In the genomic region with DNA sequence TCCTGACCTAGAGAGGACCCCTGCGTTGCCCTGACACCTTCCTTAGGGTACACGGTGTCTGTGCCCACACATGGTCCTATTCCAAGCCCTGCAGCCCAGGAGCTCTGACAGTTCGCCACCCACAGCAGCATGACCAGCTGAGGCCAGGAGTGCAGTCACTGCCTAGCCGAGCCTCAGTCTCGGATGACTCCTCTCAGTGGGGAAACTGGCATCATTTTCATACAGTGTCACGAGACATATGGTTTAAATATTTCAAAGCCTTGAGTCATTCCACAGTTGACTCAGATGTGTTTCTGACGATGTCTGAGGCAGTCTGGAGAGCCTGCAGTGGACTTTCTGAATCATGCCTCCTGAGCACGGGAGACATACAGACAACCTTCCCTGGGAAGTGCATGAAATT, we compare ENCODE assay signal across 8 cellular contexts.
DNase-seq lines count a peak whose midpoint lies in the region; ATAC-seq and TF ChIP-seq lines count a peak whose summit lies in the region.

No MANE protein-coding gene starts in this region.

- no peak overlapping the region for H3K4me3 Mint-ChIP-seq in WTC11

- H3K36me3 ChIP-seq in testis (ENCODE audit: low read depth, missing control alignments), result no peaks in the 10 kb centered on the region

- WGBS in testis, 2 donors, result 74 to 77% methylated on average over 8 of the region's 8 CpGs

- TF ChIP-seq CTCF in AG10803 (conservative IDR thresholded peaks at IDR 0.05; ENCODE audit: low read length), result no peak
- TF ChIP-seq CTCF in testis (IDR thresholded peaks at IDR 0.05), result no peak
- no peak for TF ChIP-seq CTCF in WTC11 (IDR thresholded peaks at IDR 0.05)

- peaks cover 12% of the 10 kb centered on the region for H3K4me1 Mint-ChIP-seq in WTC11

- H3K27me3 Mint-ChIP-seq in WTC11 (ENCODE audit: low read depth), result no peaks in the 10 kb centered on the region

- H3K4me3 ChIP-seq in AG10803 (ENCODE audit: low read length) (no peak overlapping the region), testis (no peak overlapping the region)

- no peaks in the 10 kb centered on the region for H3K9me3 Mint-ChIP-seq in WTC11

- H3K36me3 Mint-ChIP-seq in WTC11, result no peaks in the 10 kb centered on the region

- POLR2A ChIA-PET in WTC11 (lab: Charles Lee), result no interaction called here

- no peaks in the 10 kb centered on the region for H3K9me3 ChIP-seq in testis

- no peak overlapping the region for H3K27ac ChIP-seq in testis

- peak; percentile 95 for DNase-seq in AG10803 (ENCODE audit: low read depth)
- DNase-seq in amniotic epithelial cell (ENCODE audit: low read depth), result peak; percentile 91
- DNase-seq in occipital lobe (lab: John Stamatoyannopoulos, UW), result peak; percentile 53
- DNase-seq in testis, result no peak
- DNase-seq in WTC11 (ENCODE audit: low spot score), result no peak
- no peak for DNase-seq in NK-92 treated with Interleukin-12 subunit alpha and Interleukin-12 subunit beta, amount 100 ng/mL, for 24 hours (lab: John Stamatoyannopoulos, UW)

- intact Hi-C loops in testis (cut with DNase I; ENCODE audit: low total_unique reads), result no loop called here

- no peak overlapping the region for H3K27ac Mint-ChIP-seq in WTC11

- TF ChIP-seq POLR2A in testis (IDR thresholded peaks at IDR 0.05), result no peak

- peak; percentile 52 for ATAC-seq in HG02798 (IDR thresholded peaks at IDR 0.05; ENCODE audit: poor library complexity, unreplicated experiment)
- no peak for ATAC-seq in GM21529 (IDR thresholded peaks at IDR 0.05; ENCODE audit: unreplicated experiment)
- ATAC-seq in WTC11, result no peak

- CTCF ChIA-PET in WTC11 (lab: Charles Lee), result interaction anchor here (3.5 kb wide), 1 partner anchor 11 kb away, joined by 10 read pairs; no protein-coding TSS in a partner anchor

- no peaks in the 10 kb centered on the region for H3K4me1 ChIP-seq in testis

- H3K27me3 ChIP-seq in testis, result no peaks in the 10 kb centered on the region

TF ChIP-seq in WTC11, 78 proteins besides CTCF, POLR2A, EP300 and RAD21:
- no peak for TF ChIP-seq PRRX2 (CRISPR knock-in tag; IDR thresholded peaks at IDR 0.05)
- no peak for TF ChIP-seq JUN (CRISPR knock-in tag; IDR thresholded peaks at IDR 0.05)

Comparison
In these comparisons a context has a peak if more than half of its experiments do, and no peak if none do; other contexts are left out.
1. DNase-seq: peak in AG10803 (single experiment), amniotic epithelial cell (single experiment) and occipital lobe (single experiment); none in testis (single experiment), WTC11 (single experiment) and NK-92 treated with Interleukin-12 subunit alpha and Interleukin-12 subunit beta, amount 100 ng/mL, for 24 hours (single experiment).